7 cellular contexts compared by ENCODE assay signal in genomic region chr20:33541797-33542196, GRCh38.
"Had no signal": no experiment of that assay in that cellular context is flagged by ENCODE, and none has a peak within 500 bp of the region (broad histone marks: within the 10 kb centered on the region; RNA-seq: fewer than 3 reads in every experiment).

No MANE protein-coding gene starts in this region.

- H3K4me3 ChIP-seq: GM23338, K562 had no signal

- ATAC-seq: GM23338, K562 had no signal

- H3K4me2 ChIP-seq: GM23338 had no signal

- H2AFZ ChIP-seq: GM23338 had no signal

- DNase-seq: H9, HCEC 1CT had no signal

- FAIRE-seq: H1, H54, HTR-8/SVneo, K562 had no signal
